In the genomic region with DNA sequence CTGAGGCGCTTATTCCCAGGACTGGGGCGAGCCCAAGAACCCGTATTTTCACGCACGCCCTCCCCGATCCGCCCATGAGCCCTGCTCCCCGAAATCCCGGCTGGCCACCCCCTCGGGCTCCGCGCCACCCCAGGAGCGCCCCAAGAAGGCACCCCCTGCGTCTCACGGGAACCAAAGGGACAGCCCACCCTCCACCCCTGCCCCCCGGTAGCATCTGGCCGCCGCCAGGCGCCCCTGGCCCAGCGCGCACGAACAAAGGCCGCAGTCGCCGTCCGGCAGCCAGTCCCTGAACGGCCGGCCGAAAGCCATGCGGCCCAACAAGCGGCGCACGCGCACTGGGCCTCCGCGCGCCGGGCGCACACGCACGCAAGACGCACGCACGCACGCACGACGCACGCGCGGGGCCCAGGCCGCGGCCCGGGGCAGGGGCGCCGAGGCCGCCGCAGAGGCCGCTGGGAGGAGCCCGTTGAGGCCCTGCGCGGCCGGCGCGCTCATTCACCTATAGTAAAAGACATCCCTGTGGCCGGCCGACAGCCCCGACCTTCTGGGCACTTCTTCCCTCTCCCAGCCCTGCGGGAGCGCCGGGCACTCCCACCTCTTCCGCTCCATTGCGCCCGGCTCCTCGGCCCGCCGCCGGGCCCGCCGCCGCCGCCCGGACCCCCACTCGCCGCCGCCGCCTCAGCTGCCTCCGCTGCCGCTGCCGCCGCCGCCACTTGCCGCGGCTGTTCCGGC, we compare ENCODE assay signal across 8 cellular contexts. TPM values are rescaled to one million over a fixed set of nuclear protein-coding genes. Genes with fewer than 3 reads are reported as not detected.
A peak's percentile ranks its signal among the peaks of the same experiment; 100 is the strongest.
DNase-seq lines count a peak whose midpoint lies in the region; ATAC-seq and TF ChIP-seq lines count a peak whose summit lies in the region.

No MANE protein-coding gene starts in this region.

- H3K36me3 ChIP-seq in Caco-2 (ENCODE audit: control insufficient read depth, insufficient read depth, low read length) (no peaks in the 10 kb centered on the region; the same call in 1 of the 2 replicates), mucosa of rectum (ENCODE audit: control insufficient read depth in 2 of 2, insufficient read depth in 2 of 2, low read length in 2 of 2) (peaks cover 2 to 13% of the 10 kb centered on the region in 2 donors)

- POLR2A ChIA-PET in Caco-2 (lab: Charles Lee) = interaction anchor here (1.0 to 1.3 kb wide), 2 partner anchors 13 to 61 kb away, joined by 4 to 16 read pairs; a partner anchor contains a TSS

- H3K36me3 Mint-ChIP-seq in Caco-2 (ENCODE audit: insufficient read depth, unreplicated experiment) = peaks cover 43% of the 10 kb centered on the region

- H3K27me3 ChIP-seq in Caco-2 (replicated peaks; ENCODE audit: control insufficient read depth, insufficient read depth, low read length) (no peaks in the 10 kb centered on the region), HL-60 (ENCODE audit: insufficient read depth, poor library complexity, severe bottlenecking) (no peaks in the 10 kb centered on the region), mucosa of rectum (ENCODE audit: control insufficient read depth in 2 of 2, insufficient read depth in 2 of 2, low read length in 2 of 2) (no peaks in the 10 kb centered on the region)

- no TSS peak for BruUV-seq in Caco-2 (replicated peaks; lab: Mats Ljungman, UMichigan)

- H3K9me3 Mint-ChIP-seq in Caco-2 (ENCODE audit: unreplicated experiment) = no peaks in the 10 kb centered on the region

- peak overlapping the region; percentile 93 for H3K27ac Mint-ChIP-seq in Caco-2 (ENCODE audit: unreplicated experiment)

- H3K4me1 ChIP-seq in Caco-2 (peaks cover 9% of the 10 kb centered on the region), mucosa of rectum (ENCODE audit: control insufficient read depth in 2 of 2, insufficient read depth in 2 of 2, low read length in 2 of 2) (peaks cover 13 to 15% of the 10 kb centered on the region in 2 donors)

- intact Hi-C loops in Caco-2 (cut with micrococcal nuclease; ENCODE audit: unreplicated experiment) = no loop called here

- H3K4me3 ChIP-seq in Caco-2 (ENCODE audit: low read depth, low read length) = peak overlapping the region; percentile 98
- H3K4me3 ChIP-seq in HL-60 (replicated peaks; ENCODE audit: insufficient read depth, low read length) = peak overlapping the region; percentile 67
- peak overlapping the region; percentile 95 for H3K4me3 ChIP-seq in epithelial cell of proximal tubule (ENCODE audit: low read depth, low read length)
- peak overlapping the region; percentile 75 to 86 for H3K4me3 ChIP-seq in mucosa of rectum (ENCODE audit: low read length in 2 of 2)

- no peaks in the 10 kb centered on the region for H3K27me3 Mint-ChIP-seq in Caco-2 (ENCODE audit: insufficient read depth, unreplicated experiment)

- CTCF ChIA-PET in Caco-2 (lab: Charles Lee) = interaction anchor here (0.5 to 1.7 kb wide), 4 partner anchors 46 to 139 kb away, joined by 3 to 14 read pairs (median 4); no protein-coding TSS in a partner anchor

- H3K4me3 Mint-ChIP-seq in Caco-2 (ENCODE audit: unreplicated experiment) = peak overlapping the region; percentile 93

- no peak for TF ChIP-seq CTCF in Caco-2 (IDR thresholded peaks at IDR 0.05; ENCODE audit: insufficient read depth in 1 of 2, low read depth in 1 of 2, low read length in 1 of 2, severe bottlenecking in 1 of 2, unreplicated experiment in 1 of 2)
- no peak for TF ChIP-seq CTCF in HL-60 (IDR thresholded peaks at IDR 0.05; ENCODE audit: insufficient read depth, low read length)
- no peak for TF ChIP-seq CTCF in epithelial cell of proximal tubule (conservative IDR thresholded peaks at IDR 0.05; ENCODE audit: low read depth, low read length)

- peak; percentile 83 to 89 for DNase-seq in Caco-2
- peak; percentile 76 to 86 for DNase-seq in HL-60 (ENCODE audit: low read depth in 1 of 2, low spot score in 1 of 2)
- DNase-seq in NOMO-1 treated with dmso at 0.1 percent for 144 hours (lab: John Stamatoyannopoulos, UW; ENCODE audit: unreplicated experiment) = peak; percentile 64
- DNase-seq in activated T-cell treated with anti-CD3 and anti-CD28 coated beads for 48 hours (ENCODE audit: low read depth) = peak; percentile 85
- DNase-seq in epithelial cell of proximal tubule (ENCODE audit: low read depth) = no peak
- peak; percentile 76 for DNase-seq in stimulated activated CD8-positive, alpha-beta memory T cell treated with anti-CD3 and anti-CD28 coated beads, Interleukin-4, amount 100 ng/mL, for 24 hours (ENCODE audit: low read depth)

- peak overlapping the region; percentile 74 to 90 for H3K9ac ChIP-seq in mucosa of rectum (ENCODE audit: low read depth in 1 of 2, low read length in 2 of 2)

- H3K27ac ChIP-seq in HL-60 (replicated peaks) (peak overlapping the region; percentile 99), mucosa of rectum (ENCODE audit: low read depth in 2 of 2, low read length in 2 of 2) (peak overlapping the region; percentile 91 to 92)

- no peaks in the 10 kb centered on the region for H3K9me3 ChIP-seq in Caco-2
- no peaks in the 10 kb centered on the region for H3K9me3 ChIP-seq in mucosa of rectum (ENCODE audit: control insufficient read depth in 2 of 2, low read length in 2 of 2)

- H3K4me1 Mint-ChIP-seq in Caco-2 (ENCODE audit: low read depth, unreplicated experiment) = peaks cover 6% of the 10 kb centered on the region

- ATAC-seq in GM19463 (IDR thresholded peaks at IDR 0.05; ENCODE audit: unreplicated experiment) = peak; percentile 67

RNA-seq across cellular contexts. Expression of a gene that starts 0.5 kb away (rescaled TPM):
- 89.3 and 95.3 TPM in 2 replicates for total RNA-seq in Caco-2 (2022)
- total RNA-seq in epithelial cell of proximal tubule = 115 and 149 TPM in 2 replicates

RNA-seq across cellular contexts. Expression of a gene that starts 13.1 kb away (rescaled TPM):
- total RNA-seq in Caco-2 (2022) = 222 and 238 TPM in 2 replicates
- 91.4 and 114 TPM in 2 replicates for total RNA-seq in epithelial cell of proximal tubule

RNA-seq across cellular contexts. Expression of a gene that starts 24.1 kb away (rescaled TPM):
- total RNA-seq in Caco-2 (2022) (50.6 and 52.1 TPM in 2 replicates), epithelial cell of proximal tubule (134 and 139 TPM in 2 replicates)
